Comparison of ENCODE assay signal across 24 cellular contexts in genomic region chrX:18883234-18883960, GRCh38.
DNase-seq lines count a peak whose midpoint lies in the region; ATAC-seq and TF ChIP-seq lines count a peak whose summit lies in the region.
"Had no signal": no experiment of that assay in that cellular context is flagged by ENCODE, and none has a peak within 500 bp of the region (broad histone marks: within the 10 kb centered on the region; RNA-seq: fewer than 3 reads in every experiment).

No MANE protein-coding gene starts in this region.

- H3K27ac Mint-ChIP-seq in Caco-2 (ENCODE audit: unreplicated experiment) (peak overlapping the region; percentile 92), chondrocyte (ENCODE audit: unreplicated experiment) (peak overlapping the region; percentile 66)
- no peak overlapping the region for H3K27ac Mint-ChIP-seq in CD4-positive, alpha-beta memory T cell
- H3K27ac Mint-ChIP-seq: activated CD8-positive, alpha-beta T cell treated with anti-CD3 and anti-CD28 coated beads, Interleukin-2, amount 10 ng/mL, durations not matched to agents 7 days and 5 days; activated naive CD8-positive, alpha-beta T cell treated with anti-CD3 and anti-CD28 coated beads, Interleukin-2, amount 50 U/mL, for 24 hours; immature natural killer cell; T-cell had no signal

- no peaks in the 10 kb centered on the region for H3K9me3 Mint-ChIP-seq in Caco-2 (ENCODE audit: unreplicated experiment)
- peaks cover 9% of the 10 kb centered on the region for H3K9me3 Mint-ChIP-seq in chondrocyte (ENCODE audit: low read depth)
- peaks cover 0 to 2% (median 0%) of the 10 kb centered on the region in 8 donors for H3K9me3 Mint-ChIP-seq in CD4-positive, alpha-beta memory T cell
- H3K9me3 Mint-ChIP-seq: activated naive CD8-positive, alpha-beta T cell treated with anti-CD3 and anti-CD28 coated beads, Interleukin-2, amount 50 U/mL, for 24 hours; immature natural killer cell had no signal

- H3K4me3 ChIP-seq in Caco-2 (ENCODE audit: low read depth, low read length) (no peak overlapping the region), right atrium auricular region (no peak overlapping the region)
- no peak overlapping the region for H3K4me3 ChIP-seq in CD4-positive, alpha-beta memory T cell (ENCODE audit: low read length in 2 of 2)
- H3K4me3 ChIP-seq: body of pancreas, pancreas had no signal

- peak overlapping the region; percentile 80 to 94 for H3K27ac ChIP-seq in right atrium auricular region
- no peak overlapping the region for H3K27ac ChIP-seq in CD4-positive, alpha-beta memory T cell (ENCODE audit: low read depth, low read length)
- H3K27ac ChIP-seq: body of pancreas, pancreas had no signal

- CTCF ChIA-PET in Caco-2 (lab: Charles Lee), result no interaction called here
- CTCF ChIA-PET in CD4-positive, alpha-beta memory T cell (lab: Charles Lee; ENCODE audit: partially characterized antibody), result no interaction called here

- intact Hi-C loops in Caco-2 (cut with micrococcal nuclease; ENCODE audit: unreplicated experiment), result loop anchor here (2.0 kb wide), 1 partner anchor 85 kb away; no protein-coding TSS in a partner anchor
- intact Hi-C loops in posterior vena cava (cut with DNase I), result no loop called here
- intact Hi-C loops in CD4-positive, alpha-beta memory T cell (cut with micrococcal nuclease), result no loop called here

- no peak for TF ChIP-seq CTCF in Caco-2 (IDR thresholded peaks at IDR 0.05; ENCODE audit: insufficient read depth in 1 of 2, low read depth in 1 of 2, low read length in 1 of 2, severe bottlenecking in 1 of 2, unreplicated experiment in 1 of 2)
- TF ChIP-seq CTCF in chondrocyte (IDR thresholded peaks at IDR 0.05), result no peak
- TF ChIP-seq CTCF in right atrium auricular region (IDR thresholded peaks at IDR 0.05), result no peak

- DNase-seq in Caco-2, result peak; percentile 80 to 87
- DNase-seq in chondrocyte (ENCODE audit: low spot score), result no peak
- DNase-seq in right atrium auricular region (ENCODE audit: low spot score), result no peak
- DNase-seq in posterior vena cava (ENCODE audit: low spot score), result peak; percentile 49
- DNase-seq in HuH-7 (ENCODE audit: low spot score), result no peak
- DNase-seq in CD4-positive, alpha-beta memory T cell, result no peak
- no peak for DNase-seq in middle frontal gyrus (ENCODE audit: extremely low spot score, low spot score)
- DNase-seq: activated CD4-positive, alpha-beta T cell treated with anti-CD3 and anti-CD28 coated beads for 1 hour; activated CD8-positive, alpha-beta T cell treated with anti-CD3 and anti-CD28 coated beads, Interleukin-2, amount 10 ng/mL, durations not matched to agents 7 days and 5 days; activated effector memory CD4-positive, alpha-beta T cell treated with anti-CD3 and anti-CD28 coated beads, Interleukin-2, amount 50 U/mL, for 16 hours; activated naive CD8-positive, alpha-beta T cell treated with anti-CD3 and anti-CD28 coated beads, Interleukin-2, amount 50 U/mL, for 24 hours; BE2C; body of pancreas; effector CD8-positive, alpha-beta T cell; foreskin fibroblast; immature natural killer cell; NCI-H1105 treated with DMSO at 0.1 percent for 48 hours; NCI-H2081; NCI-H345; SHP77 treated with DMSO at 0.1 percent for 48 hours; T-cell had no signal

- ATAC-seq in HG03025 (IDR thresholded peaks at IDR 0.05; ENCODE audit: low FRiP score, unreplicated experiment), result no peak
- ATAC-seq: activated CD8-positive, alpha-beta T cell treated with anti-CD3 and anti-CD28 coated beads, Interleukin-2, amount 10 ng/mL, durations not matched to agents 7 days and 5 days; activated naive CD8-positive, alpha-beta T cell treated with anti-CD3 and anti-CD28 coated beads, Interleukin-2, amount 50 U/mL, for 24 hours; body of pancreas; pancreas; T-cell had no signal

- H3K9me3 ChIP-seq in Caco-2 (no peaks in the 10 kb centered on the region), right atrium auricular region (no peaks in the 10 kb centered on the region)
- H3K9me3 ChIP-seq in CD4-positive, alpha-beta memory T cell (ENCODE audit: control insufficient read depth in 1 of 2, low read length in 2 of 2), result no peaks in the 10 kb centered on the region
- H3K9me3 ChIP-seq: BE2C, body of pancreas, pancreas had no signal

- H3K4me1 ChIP-seq in Caco-2 (peaks cover 47% of the 10 kb centered on the region), right atrium auricular region (peaks cover 0 to 35% of the 10 kb centered on the region in 2 donors)
- H3K4me1 ChIP-seq in CD4-positive, alpha-beta memory T cell (ENCODE audit: insufficient read depth, low read length), result peaks cover 14% of the 10 kb centered on the region
- H3K4me1 ChIP-seq: pancreas had no signal

- H3K36me3 Mint-ChIP-seq in Caco-2 (ENCODE audit: insufficient read depth, unreplicated experiment) (peaks cover 31% of the 10 kb centered on the region), chondrocyte (ENCODE audit: low read depth) (no peaks in the 10 kb centered on the region)
- H3K36me3 Mint-ChIP-seq in CD4-positive, alpha-beta memory T cell, result no peaks in the 10 kb centered on the region
- H3K36me3 Mint-ChIP-seq: immature natural killer cell, T-cell had no signal

- TSS peak; percentile 22 for BruUV-seq in Caco-2 (replicated peaks; lab: Mats Ljungman, UMichigan)

- H3K4me1 Mint-ChIP-seq in Caco-2 (ENCODE audit: low read depth, unreplicated experiment) (peaks cover 20% of the 10 kb centered on the region), chondrocyte (ENCODE audit: low read depth) (peaks cover 45% of the 10 kb centered on the region)
- peaks cover 12 to 28% (median 19%) of the 10 kb centered on the region in 4 donors for H3K4me1 Mint-ChIP-seq in CD4-positive, alpha-beta memory T cell

- H3K27me3 Mint-ChIP-seq in Caco-2 (ENCODE audit: insufficient read depth, unreplicated experiment), result no peaks in the 10 kb centered on the region
- no peaks in the 10 kb centered on the region for H3K27me3 Mint-ChIP-seq in chondrocyte (ENCODE audit: low read depth)
- H3K27me3 Mint-ChIP-seq in CD4-positive, alpha-beta memory T cell, result peaks cover under 1% of the 10 kb centered on the region in 2 donors
- H3K27me3 Mint-ChIP-seq: activated naive CD8-positive, alpha-beta T cell treated with anti-CD3 and anti-CD28 coated beads, Interleukin-2, amount 50 U/mL, for 24 hours; IgD-negative memory B cell had no signal

- H3K4me3 Mint-ChIP-seq in Caco-2 (ENCODE audit: unreplicated experiment) (no peak overlapping the region), chondrocyte (ENCODE audit: unreplicated experiment) (no peak overlapping the region)
- H3K4me3 Mint-ChIP-seq in CD4-positive, alpha-beta memory T cell, result no peak overlapping the region
- H3K4me3 Mint-ChIP-seq: activated CD8-positive, alpha-beta T cell treated with anti-CD3 and anti-CD28 coated beads, Interleukin-2, amount 10 ng/mL, durations not matched to agents 7 days and 5 days; activated naive CD8-positive, alpha-beta T cell treated with anti-CD3 and anti-CD28 coated beads, Interleukin-2, amount 50 U/mL, for 24 hours; immature natural killer cell; T-cell had no signal

- H3K27me3 ChIP-seq in Caco-2 (replicated peaks; ENCODE audit: control insufficient read depth, insufficient read depth, low read length) (no peaks in the 10 kb centered on the region), right atrium auricular region (no peaks in the 10 kb centered on the region)
- H3K27me3 ChIP-seq in CD4-positive, alpha-beta memory T cell (ENCODE audit: insufficient read depth, low read length), result no peaks in the 10 kb centered on the region
- H3K27me3 ChIP-seq: BE2C, body of pancreas had no signal

- H3K36me3 ChIP-seq in Caco-2 (ENCODE audit: control insufficient read depth, insufficient read depth, low read length), result no peaks in the 10 kb centered on the region; the same call in 1 of the 2 replicates
- H3K36me3 ChIP-seq in right atrium auricular region, result no peaks in the 10 kb centered on the region
- no peaks in the 10 kb centered on the region for H3K36me3 ChIP-seq in CD4-positive, alpha-beta memory T cell (ENCODE audit: insufficient read depth, low read length)
- H3K36me3 ChIP-seq: pancreas had no signal

- POLR2A ChIA-PET in Caco-2 (lab: Charles Lee), result interaction anchor here (0.9 to 1.3 kb wide), 4 partner anchors 252 to 266 kb away, joined by 3 to 14 read pairs (median 6); no protein-coding TSS in a partner anchor
- POLR2A ChIA-PET in CD4-positive, alpha-beta memory T cell (lab: Charles Lee; ENCODE audit: partially characterized antibody), result no interaction called here

Comparison
In these comparisons a context has a peak if more than half of its experiments do, and no peak if none do; other contexts are left out.
1. DNase-seq: peak in Caco-2 (2 of 2) and posterior vena cava (single experiment); none in chondrocyte (single experiment), right atrium auricular region (single experiment), HuH-7 (single experiment), CD4-positive, alpha-beta memory T cell (0 of 5) and middle frontal gyrus (single experiment).
2. H3K27ac Mint-ChIP-seq: peak in Caco-2 (single experiment) and chondrocyte (single experiment); none in CD4-positive, alpha-beta memory T cell (0 of 7).